ENCODE assay signal across 38 cellular contexts in the genomic region with DNA sequence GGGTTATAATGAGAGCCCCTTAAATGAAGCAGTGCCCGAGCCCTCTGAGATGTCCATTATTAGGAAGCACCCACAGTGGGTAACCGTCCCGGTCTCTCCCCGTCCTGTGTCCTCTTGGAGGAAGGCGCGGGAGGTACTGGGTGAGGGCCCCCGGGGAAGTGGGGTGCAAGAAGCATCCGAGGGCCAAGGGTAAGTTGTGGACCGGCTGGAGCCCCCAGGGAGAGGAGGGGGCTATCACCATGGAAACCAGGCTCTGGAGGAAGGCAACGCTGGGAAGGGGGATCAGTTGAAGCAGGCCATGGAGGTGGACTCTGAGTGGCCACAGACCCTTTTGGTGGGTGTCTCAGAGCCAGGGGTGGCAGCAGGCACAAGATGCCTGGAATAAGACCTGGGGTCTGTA.
"Had no signal": no experiment of that assay in that cellular context is flagged by ENCODE, and none has a peak within 500 bp of the region (broad histone marks: within the 10 kb centered on the region; RNA-seq: fewer than 3 reads in every experiment).

No MANE protein-coding gene starts in this region.

- H3K27me3 ChIP-seq: ascending aorta, cardiac muscle cell had no signal

- ATAC-seq: activated CD8-positive, alpha-beta T cell treated with anti-CD3 and anti-CD28 coated beads for 36 hours; activated naive CD8-positive, alpha-beta T cell treated with anti-CD3 and anti-CD28 coated beads, Interleukin-2, amount 50 U/mL, for 24 hours; activated T-cell treated with anti-CD3 and anti-CD28 coated beads, Interleukin-2, amount 50 U/mL, for 4 hours; activated T-cell treated with anti-CD3 and anti-CD28 coated beads, Interleukin-2, amount 50 U/mL, for 72 hours; activated T-helper 17 cell treated with anti-CD3 and anti-CD28 coated beads, Interleukin-2, amount 50 U/mL, for 72 hours had no signal

- DNase-seq: activated B cell treated with CpG ODN at 0.5 μM for 24 hours; activated CD4-positive, alpha-beta memory T cell treated with anti-CD3 and anti-CD28 coated beads for 36 hours; activated CD4-positive, alpha-beta T cell treated with anti-CD3 and anti-CD28 coated beads for 4 hours; activated CD4-positive, alpha-beta T cell treated with anti-CD3 and anti-CD28 coated beads, Interleukin-2, amount 10 ng/mL, durations not matched to agents 24 days and 14 days; activated CD4-positive, alpha-beta T cell treated with anti-CD3 and anti-CD28 coated beads, Interleukin-2, amount 50 U/mL, for 1 hour; activated CD4-positive, alpha-beta T cell treated with anti-CD3 and anti-CD28 coated beads, Interleukin-2, amount 50 U/mL, for 4 hours; activated CD4-positive, CD25-positive, alpha-beta regulatory T cell treated with anti-CD3 and anti-CD28 coated beads, Interleukin-2, amount 50 U/mL, for 72 hours; activated CD8-positive, alpha-beta memory T cell treated with anti-CD3 and anti-CD28 coated beads, Interleukin-2, amount 50 U/mL, for 4 hours; activated CD8-positive, alpha-beta T cell treated with anti-CD3 and anti-CD28 coated beads for 36 hours; activated effector memory CD4-positive, alpha-beta T cell treated with anti-CD3 and anti-CD28 coated beads, Interleukin-2, amount 50 U/mL, for 16 hours; activated gamma-delta T cell treated with Interleukin-2 at 50 U/mL for 16 hours; activated naive CD4-positive, alpha-beta T cell; activated naive CD4-positive, alpha-beta T cell treated with anti-CD3 and anti-CD28 coated beads, Interleukin-2, amount 10 ng/mL, durations not matched to agents 7 days and 5 days; activated naive CD8-positive, alpha-beta T cell treated with anti-CD3 and anti-CD28 coated beads, Interleukin-2, amount 10 ng/mL, durations not matched to agents 7 days and 5 days; activated naive CD8-positive, alpha-beta T cell treated with anti-CD3 and anti-CD28 coated beads, Interleukin-2, amount 50 U/mL, for 24 hours; activated T-cell treated with anti-CD3 and anti-CD28 coated beads for 4 hours; activated T-cell treated with anti-CD3 and anti-CD28 coated beads, Interleukin-2, amount 50 U/mL, for 1 hour; activated T-cell treated with anti-CD3 and anti-CD28 coated beads, Interleukin-2, amount 50 U/mL, for 4 hours; activated T-cell treated with anti-CD3 and anti-CD28 coated beads, Interleukin-2, amount 50 U/mL, for 72 hours; amygdala; anterior cingulate cortex; caudate nucleus; T-helper 1 cell; T-helper 2 cell; T-helper 9 cell had no signal

- H3K36me3 Mint-ChIP-seq: activated CD4-positive, alpha-beta memory T cell treated with anti-CD3 and anti-CD28 coated beads for 36 hours; activated naive CD4-positive, alpha-beta T cell treated with anti-CD3 and anti-CD28 coated beads, Interleukin-2, amount 10 ng/mL, durations not matched to agents 7 days and 5 days; activated naive CD4-positive, alpha-beta T cell treated with anti-CD3 and anti-CD28 coated beads, Interleukin-2, amount 50 U/mL, for 24 hours; activated naive CD8-positive, alpha-beta T cell; activated naive CD8-positive, alpha-beta T cell treated with anti-CD3 and anti-CD28 coated beads, Interleukin-2, amount 10 ng/mL, durations not matched to agents 7 days and 5 days had no signal

- H3K9me3 Mint-ChIP-seq: activated B cell treated with CpG ODN at 0.5 μM for 24 hours; activated CD4-positive, alpha-beta memory T cell treated with anti-CD3 and anti-CD28 coated beads for 36 hours; activated CD4-positive, alpha-beta T cell treated with anti-CD3 and anti-CD28 coated beads, Interleukin-2, amount 10 ng/mL, durations not matched to agents 24 days and 14 days; activated CD8-positive, alpha-beta T cell treated with anti-CD3 and anti-CD28 coated beads for 36 hours; activated naive CD4-positive, alpha-beta T cell treated with anti-CD3 and anti-CD28 coated beads, Interleukin-2, amount 10 ng/mL, durations not matched to agents 7 days and 5 days; activated naive CD4-positive, alpha-beta T cell treated with anti-CD3 and anti-CD28 coated beads, Interleukin-2, amount 50 U/mL, for 24 hours; activated naive CD8-positive, alpha-beta T cell treated with anti-CD3 and anti-CD28 coated beads, Interleukin-2, amount 10 ng/mL, durations not matched to agents 7 days and 5 days; activated naive CD8-positive, alpha-beta T cell treated with anti-CD3 and anti-CD28 coated beads, Interleukin-2, amount 50 U/mL, for 24 hours; activated T-cell treated with anti-CD3 and anti-CD28 coated beads, Interleukin-2, amount 50 U/mL, for 4 hours; activated T-cell treated with anti-CD3 and anti-CD28 coated beads, Interleukin-2, amount 50 U/mL, for 72 hours; activated T-helper 1 cell treated with anti-CD3 and anti-CD28 coated beads, Interleukin-12 subunit alpha, Interleukin-12 subunit beta, Interleukin-2, Interleukin-4 antibody, amounts not matched to agents 30 ng/mL and 10 ng/mL and 1 ng/mL, durations not matched to agents 14 hours and 24 hours and 36 hours; activated T-helper 17 cell treated with anti-CD3 and anti-CD28 coated beads, Interleukin-2, amount 50 U/mL, for 72 hours; central memory CD8-positive, alpha-beta T cell; T-helper 1 cell treated with Interleukin-12 subunit alpha and Interleukin-12 subunit beta and Interleukin-4 antibody, amounts not matched to agents 30 μg/mL and 1 μg/mL, for 36 hours; T-helper 2 cell treated with Interferon-gamma antibody and Interleukin-4, amounts not matched to agents 5 μg/mL and 100 μg/mL, for 36 hours had no signal

- H3K4me3 ChIP-seq: ascending aorta, cardiac muscle cell had no signal

- H3K4me3 Mint-ChIP-seq: activated B cell treated with CpG ODN at 0.5 μM for 24 hours; activated CD4-positive, alpha-beta memory T cell treated with anti-CD3 and anti-CD28 coated beads for 36 hours; activated CD4-positive, alpha-beta T cell treated with anti-CD3 and anti-CD28 coated beads, Interleukin-2, amount 10 ng/mL, durations not matched to agents 24 days and 14 days; activated CD8-positive, alpha-beta T cell treated with anti-CD3 and anti-CD28 coated beads for 36 hours; activated naive CD4-positive, alpha-beta T cell treated with anti-CD3 and anti-CD28 coated beads, Interleukin-2, amount 10 ng/mL, durations not matched to agents 7 days and 5 days; activated naive CD4-positive, alpha-beta T cell treated with anti-CD3 and anti-CD28 coated beads, Interleukin-2, amount 50 U/mL, for 24 hours; activated naive CD8-positive, alpha-beta T cell; activated naive CD8-positive, alpha-beta T cell treated with anti-CD3 and anti-CD28 coated beads, Interleukin-2, amount 10 ng/mL, durations not matched to agents 7 days and 5 days; activated naive CD8-positive, alpha-beta T cell treated with anti-CD3 and anti-CD28 coated beads, Interleukin-2, amount 50 U/mL, for 24 hours; activated T-cell treated with anti-CD3 and anti-CD28 coated beads, Interleukin-2, amount 50 U/mL, for 4 hours; activated T-cell treated with anti-CD3 and anti-CD28 coated beads, Interleukin-2, amount 50 U/mL, for 72 hours; activated T-helper 1 cell treated with anti-CD3 and anti-CD28 coated beads, Interleukin-12 subunit alpha, Interleukin-12 subunit beta, Interleukin-2, Interleukin-4 antibody, amounts not matched to agents 30 ng/mL and 10 ng/mL and 1 ng/mL, durations not matched to agents 14 hours and 24 hours and 36 hours; activated T-helper 17 cell treated with anti-CD3 and anti-CD28 coated beads, Interleukin-2, amount 50 U/mL, for 72 hours; brain; central memory CD8-positive, alpha-beta T cell; T-helper 1 cell treated with Interleukin-12 subunit alpha and Interleukin-12 subunit beta and Interleukin-4 antibody, amounts not matched to agents 30 μg/mL and 1 μg/mL, for 36 hours; T-helper 2 cell treated with Interferon-gamma antibody and Interleukin-4, amounts not matched to agents 5 μg/mL and 100 μg/mL, for 36 hours had no signal

- FAIRE-seq: bronchial epithelial cell, TTC549 had no signal

- H3K36me3 ChIP-seq: ascending aorta, cardiac muscle cell had no signal

- H3K4me1 Mint-ChIP-seq: activated B cell treated with CpG ODN at 0.5 μM for 24 hours; activated CD4-positive, alpha-beta T cell treated with anti-CD3 and anti-CD28 coated beads, Interleukin-2, amount 10 ng/mL, durations not matched to agents 24 days and 14 days; activated naive CD4-positive, alpha-beta T cell treated with anti-CD3 and anti-CD28 coated beads, Interleukin-2, amount 10 ng/mL, durations not matched to agents 7 days and 5 days; activated naive CD4-positive, alpha-beta T cell treated with anti-CD3 and anti-CD28 coated beads, Interleukin-2, amount 50 U/mL, for 24 hours; activated naive CD8-positive, alpha-beta T cell treated with anti-CD3 and anti-CD28 coated beads, Interleukin-2, amount 10 ng/mL, durations not matched to agents 7 days and 5 days; activated naive CD8-positive, alpha-beta T cell treated with anti-CD3 and anti-CD28 coated beads, Interleukin-2, amount 50 U/mL, for 24 hours; activated T-helper 17 cell treated with anti-CD3 and anti-CD28 coated beads, Interleukin-2, amount 50 U/mL, for 72 hours; central memory CD8-positive, alpha-beta T cell had no signal

- H3K4me1 ChIP-seq: ascending aorta had no signal

- H3K27me3 Mint-ChIP-seq: activated CD4-positive, alpha-beta T cell treated with anti-CD3 and anti-CD28 coated beads, Interleukin-2, amount 10 ng/mL, durations not matched to agents 24 days and 14 days; activated naive CD8-positive, alpha-beta T cell treated with anti-CD3 and anti-CD28 coated beads, Interleukin-2, amount 10 ng/mL, durations not matched to agents 7 days and 5 days had no signal

- H3K9me3 ChIP-seq: ascending aorta had no signal

- H3K27ac ChIP-seq: ascending aorta, cardiac muscle cell, VCaP had no signal

- H3K27ac Mint-ChIP-seq: activated B cell treated with CpG ODN at 0.5 μM for 24 hours; activated CD4-positive, alpha-beta memory T cell treated with anti-CD3 and anti-CD28 coated beads for 36 hours; activated CD4-positive, alpha-beta T cell treated with anti-CD3 and anti-CD28 coated beads, Interleukin-2, amount 10 ng/mL, durations not matched to agents 24 days and 14 days; activated CD8-positive, alpha-beta T cell treated with anti-CD3 and anti-CD28 coated beads for 36 hours; activated naive CD4-positive, alpha-beta T cell treated with anti-CD3 and anti-CD28 coated beads, Interleukin-2, amount 10 ng/mL, durations not matched to agents 7 days and 5 days; activated naive CD4-positive, alpha-beta T cell treated with anti-CD3 and anti-CD28 coated beads, Interleukin-2, amount 50 U/mL, for 24 hours; activated naive CD8-positive, alpha-beta T cell; activated naive CD8-positive, alpha-beta T cell treated with anti-CD3 and anti-CD28 coated beads, Interleukin-2, amount 10 ng/mL, durations not matched to agents 7 days and 5 days; activated naive CD8-positive, alpha-beta T cell treated with anti-CD3 and anti-CD28 coated beads, Interleukin-2, amount 50 U/mL, for 24 hours; activated T-cell treated with anti-CD3 and anti-CD28 coated beads, Interleukin-2, amount 50 U/mL, for 72 hours; activated T-helper 1 cell treated with anti-CD3 and anti-CD28 coated beads, Interleukin-12 subunit alpha, Interleukin-12 subunit beta, Interleukin-2, Interleukin-4 antibody, amounts not matched to agents 30 ng/mL and 10 ng/mL and 1 ng/mL, durations not matched to agents 14 hours and 24 hours and 36 hours; activated T-helper 17 cell treated with anti-CD3 and anti-CD28 coated beads, Interleukin-2, amount 50 U/mL, for 72 hours; T-helper 1 cell treated with Interleukin-12 subunit alpha and Interleukin-12 subunit beta and Interleukin-4 antibody, amounts not matched to agents 30 μg/mL and 1 μg/mL, for 36 hours; T-helper 2 cell treated with Interferon-gamma antibody and Interleukin-4, amounts not matched to agents 5 μg/mL and 100 μg/mL, for 36 hours had no signal
